In the genomic region with DNA sequence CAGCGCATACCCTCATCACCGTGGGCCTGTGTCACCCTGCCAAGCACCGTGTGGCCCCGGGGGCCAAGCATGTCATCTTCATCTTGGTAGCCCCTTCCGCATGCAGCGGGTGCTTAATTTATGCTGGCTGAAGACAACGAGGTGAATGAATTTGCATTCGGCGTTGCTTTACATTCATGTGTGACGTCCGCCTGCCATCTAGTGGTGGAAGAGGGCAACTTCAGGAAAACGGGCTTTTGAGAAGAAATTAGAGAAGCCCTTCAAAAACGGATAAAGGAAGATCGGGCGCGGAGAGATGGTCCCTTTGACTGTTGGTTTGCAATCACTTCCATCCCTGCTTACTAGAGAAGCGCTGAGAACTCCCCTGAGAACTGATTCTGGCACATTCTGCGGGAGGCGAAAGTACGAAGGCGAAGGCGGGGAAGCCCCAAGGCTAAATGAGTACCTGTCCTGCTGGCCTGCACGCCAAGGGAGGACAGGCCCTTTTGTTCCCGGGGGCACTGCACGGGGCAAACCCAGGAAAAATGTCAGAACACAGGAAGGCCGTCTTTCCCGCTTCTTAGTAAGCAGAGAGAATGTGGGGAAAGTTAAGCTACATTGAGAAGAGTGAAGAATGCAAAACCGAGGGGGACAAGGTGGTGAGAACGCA, we compare ENCODE assay signal across 9 cellular contexts.
DNase-seq lines count a peak whose midpoint lies in the region; TF ChIP-seq lines count a peak whose summit lies in the region.
"Had no signal": no experiment of that assay in that cellular context is flagged by ENCODE, and none has a peak within 500 bp of the region (broad histone marks: within the 10 kb centered on the region; RNA-seq: fewer than 3 reads in every experiment).

No MANE protein-coding gene starts in this region.

- peak; percentile 70 for TF ChIP-seq CTCF in HEK293 (tag by site-specific recombination; IDR thresholded peaks at IDR 0.05)
- TF ChIP-seq CTCF in smooth muscle cell (IDR thresholded peaks at IDR 0.05; ENCODE audit: borderline replicate concordance, insufficient read depth, poor library complexity, severe bottlenecking), result peak; percentile 91

- 0 out of 2 replicates have a peak, but pooled peaks cover 2% of the 10 kb centered on the region for H3K4me1 ChIP-seq in HEK293 (ENCODE audit: control insufficient read depth, insufficient read depth, low read length)
- H3K4me1 ChIP-seq in iPS DF 6.9 (ENCODE audit: control insufficient read depth, insufficient read depth, low read length), result no peaks in the 10 kb centered on the region
- H3K4me1 ChIP-seq in smooth muscle cell (ENCODE audit: low read depth), result no peaks in the 10 kb centered on the region

- WGBS in iPS DF 6.9 (ENCODE audit: insufficient coverage, insufficient read length), result no CpG with 5 or more reads among the region's 29 CpGs
- 29% methylated on average over 29 of the region's 29 CpGs for WGBS in smooth muscle cell (ENCODE audit: low lambda C conversion rate)

- no peak overlapping the region for H3K4me3 ChIP-seq in HEK293 (ENCODE audit: low read depth, low read length)
- H3K4me3 ChIP-seq in iPS DF 6.9 (ENCODE audit: low read length), result no peak overlapping the region
- H3K4me3 ChIP-seq in smooth muscle cell, result peak overlapping the region; percentile 25

- H3K27me3 ChIP-seq in iPS DF 6.9 (ENCODE audit: control insufficient read depth, insufficient read depth, low read length) (no peaks in the 10 kb centered on the region), smooth muscle cell (ENCODE audit: low read depth) (no peaks in the 10 kb centered on the region)

- CTCF ChIA-PET in HEK293 (lab: Yijun Ruan, JAX), result interaction anchor here (0.7 to 1.1 kb wide), 2 partner anchors 91 to 109 kb away, joined by 3 read pairs; no protein-coding TSS in a partner anchor

- H2AFZ ChIP-seq in smooth muscle cell (ENCODE audit: low read depth), result no peak overlapping the region

- H3K79me2 ChIP-seq in smooth muscle cell (ENCODE audit: low read depth), result no peaks in the 10 kb centered on the region

- H3K36me3 ChIP-seq in HEK293 (ENCODE audit: control insufficient read depth in 2 of 2, insufficient read depth in 1 of 2, low read length in 2 of 2) (no peaks in the 10 kb centered on the region; a peak in 1 of 3 replicates), iPS DF 6.9 (ENCODE audit: control insufficient read depth, insufficient read depth, low read length) (no peaks in the 10 kb centered on the region), smooth muscle cell (ENCODE audit: low read depth) (no peaks in the 10 kb centered on the region)

- peak overlapping the region; percentile 78 for H3K4me2 ChIP-seq in smooth muscle cell

- H3K27ac ChIP-seq in HEK293 (ENCODE audit: extremely low read depth, low read depth, low read length) (no peak overlapping the region), iPS DF 6.9 (ENCODE audit: low read length) (no peak overlapping the region), smooth muscle cell (ENCODE audit: low read depth) (no peak overlapping the region)
- H3K27ac ChIP-seq: epithelial cell of prostate had no signal

- POLR2A ChIA-PET in HEK293 (lab: Yijun Ruan, JAX), result no interaction called here

- peak; percentile 89 for DNase-seq in ELF-1 (ENCODE audit: low read depth, low spot score)
- peak; percentile 54 for DNase-seq in NCI-H1694 treated with DMSO at 0.1 percent for 48 hours (lab: John Stamatoyannopoulos, UW)
- peak in 4 of 5 experiments; percentile 22 to 64 (median 40) for DNase-seq in T-helper 2 cell
- peak; percentile 84 for DNase-seq in astrocyte of the hippocampus (ENCODE audit: low read depth, low spot score)
- peak; percentile 55 for DNase-seq in iPS DF 6.9 (ENCODE audit: low read depth, low spot score)
- peak; percentile 13 for DNase-seq in smooth muscle cell (lab: John Stamatoyannopoulos, UW; ENCODE audit: unreplicated experiment)
- DNase-seq in mesenteric fat pad (ENCODE audit: low spot score), result no peak

- H3K9me3 ChIP-seq in HEK293 (ENCODE audit: control insufficient read depth, insufficient read depth, low read depth, low read length) (no peaks in the 10 kb centered on the region), iPS DF 6.9 (ENCODE audit: control insufficient read depth, insufficient read depth, low read length) (no peaks in the 10 kb centered on the region), smooth muscle cell (replicated peaks; ENCODE audit: low read depth) (no peaks in the 10 kb centered on the region)

- no peaks in the 10 kb centered on the region for H3F3A ChIP-seq in smooth muscle cell (ENCODE audit: low read depth)

- H4K20me1 ChIP-seq in smooth muscle cell (ENCODE audit: low read depth), result no peaks in the 10 kb centered on the region

- no peak overlapping the region for H3K9ac ChIP-seq in smooth muscle cell (ENCODE audit: low read depth)

TF ChIP-seq in HEK293, 187 proteins besides CTCF, POLR2A, EP300 and RAD21:
- no peak for TF ChIP-seq ZNF560 (tag by site-specific recombination; IDR thresholded peaks at IDR 0.05; ENCODE audit: borderline replicate concordance)
- TF ChIP-seq, protein P1, sequence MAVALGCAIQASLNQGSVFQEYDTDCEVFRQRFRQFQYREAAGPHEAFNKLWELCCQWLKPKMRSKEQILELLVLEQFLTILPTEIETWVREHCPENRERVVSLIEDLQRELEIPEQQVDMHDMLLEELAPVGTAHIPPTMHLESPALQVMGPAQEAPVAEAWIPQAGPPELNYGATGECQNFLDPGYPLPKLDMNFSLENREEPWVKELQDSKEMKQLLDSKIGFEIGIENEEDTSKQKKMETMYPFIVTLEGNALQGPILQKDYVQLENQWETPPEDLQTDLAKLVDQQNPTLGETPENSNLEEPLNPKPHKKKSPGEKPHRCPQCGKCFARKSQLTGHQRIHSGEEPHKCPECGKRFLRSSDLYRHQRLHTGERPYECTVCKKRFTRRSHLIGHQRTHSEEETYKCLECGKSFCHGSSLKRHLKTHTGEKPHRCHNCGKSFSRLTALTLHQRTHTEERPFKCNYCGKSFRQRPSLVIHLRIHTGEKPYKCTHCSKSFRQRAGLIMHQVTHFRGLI (tag by site-specific recombination; IDR thresholded peaks at IDR 0.05), result no peak
- peak; percentile 83 for TF ChIP-seq ZNF654 (tag by site-specific recombination; IDR thresholded peaks at IDR 0.05; ENCODE audit: low read depth)
- peak; percentile 83 for TF ChIP-seq ZNF792 (tag by site-specific recombination; IDR thresholded peaks at IDR 0.05)
